1 cellular context compared by ENCODE assay signal in genomic region chr22:22909605-22910271, GRCh38.
TF ChIP-seq lines count a peak whose summit lies in the region.

No MANE protein-coding gene starts in this region.

TF ChIP-seq in GM12878, 131 proteins besides CTCF, POLR2A, EP300 and RAD21:
- TF ChIP-seq RUNX3 (IDR thresholded peaks at IDR 0.05; ENCODE audit: low read length) = peak; percentile 26; the same call in 1 of the 2 replicates
- no peak for TF ChIP-seq CUX1 (IDR thresholded peaks at IDR 0.05; ENCODE audit: insufficient replicate concordance, low read depth, low read length)
